2 cellular contexts compared by ENCODE assay signal in the genomic region with DNA sequence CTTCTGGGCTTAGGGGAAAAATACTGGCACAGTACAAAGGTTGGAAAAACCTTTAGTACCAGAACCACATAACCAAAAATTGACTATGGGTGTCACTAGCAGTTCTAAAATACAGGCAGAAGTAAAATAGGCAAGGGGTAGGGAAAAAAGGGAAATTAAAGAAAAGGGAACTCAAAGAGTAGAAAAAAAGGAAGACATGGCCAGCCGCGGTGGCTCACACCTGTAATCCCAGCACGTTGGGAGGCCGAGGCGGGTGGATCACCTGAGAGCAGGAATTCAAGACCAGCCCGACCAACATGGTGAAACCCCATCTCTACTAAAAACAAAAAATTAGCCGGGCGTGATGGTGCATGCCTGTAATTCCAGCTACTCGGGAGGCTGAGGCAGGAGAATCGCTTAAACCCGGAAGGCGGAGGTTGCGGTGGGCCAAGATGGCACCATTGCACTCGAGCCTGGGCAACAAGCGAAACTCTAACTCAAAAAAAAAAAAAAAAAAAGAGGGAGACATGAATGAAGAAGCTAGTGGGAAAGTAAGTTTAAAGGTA.
TF ChIP-seq lines count a peak whose summit lies in the region.

No MANE protein-coding gene starts in this region.

TF ChIP-seq in GM12878, 131 proteins besides CTCF, POLR2A, EP300 and RAD21:
- peak; percentile 7; the same call in 1 of the 2 replicates for TF ChIP-seq SPI1 (IDR thresholded peaks at IDR 0.05; ENCODE audit: borderline replicate concordance, insufficient read depth, low read depth, low read length)

TF ChIP-seq in liver, 16 proteins besides CTCF, POLR2A, EP300 and RAD21:
- peak in 1 of 2 donors; percentile 12 for TF ChIP-seq HNF4A (conservative IDR thresholded peaks at IDR 0.05)
